Comparison of ENCODE assay signal across 15 cellular contexts in the genomic region with DNA sequence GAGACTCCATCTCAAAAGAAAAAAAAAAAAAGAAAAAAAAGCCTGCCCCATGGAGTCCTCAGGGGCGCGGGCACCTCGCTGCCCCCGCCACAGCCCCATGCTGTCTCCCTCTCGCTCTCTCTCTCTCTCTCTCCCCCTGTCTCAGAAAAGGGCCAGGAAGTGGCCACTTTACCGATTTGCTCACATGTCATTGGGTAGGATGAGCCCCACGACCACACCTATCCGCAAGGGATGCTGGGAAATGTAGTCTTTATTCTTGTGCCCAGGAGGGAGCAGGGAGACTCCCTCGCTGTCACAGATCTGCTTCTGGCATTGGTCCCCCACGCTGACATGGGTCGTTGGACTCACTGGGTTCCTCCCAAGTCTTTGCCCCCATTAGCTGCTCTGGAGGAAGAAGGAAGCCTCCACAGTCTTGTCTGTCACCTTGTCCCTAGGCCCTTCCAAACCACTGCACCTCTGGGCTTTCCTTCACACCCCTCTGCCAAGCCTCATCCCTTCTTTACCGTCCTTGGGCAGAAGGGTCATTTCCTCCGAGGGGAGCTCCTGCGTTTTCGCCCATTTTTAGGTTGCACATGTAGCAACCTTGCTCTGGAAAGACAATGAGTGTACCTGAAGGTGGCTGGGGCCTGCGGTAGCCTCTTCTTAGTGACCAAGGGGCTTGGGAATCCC. TPM values are rescaled to one million over a fixed set of nuclear protein-coding genes. Genes with fewer than 3 reads are reported as not detected.
DNase-seq lines count a peak whose midpoint lies in the region; ATAC-seq, FAIRE-seq and TF ChIP-seq lines count a peak whose summit lies in the region.
"Had no signal": no experiment of that assay in that cellular context is flagged by ENCODE, and none has a peak within 500 bp of the region (broad histone marks: within the 10 kb centered on the region; RNA-seq: fewer than 3 reads in every experiment).

No MANE protein-coding gene starts in this region.

- in situ Hi-C loops in GM12878 (cut with MboI), result no loop called here

- peak; percentile 76 for ATAC-seq in GM12878
- ATAC-seq in stimulated activated naive B cell treated with anti-CD40 and anti-IgM and Interleukin-4, amounts not matched to agents 10 μg/mL and 1 μg/mL and 100 μg/mL, for 72 hours (replicated peaks), result peak; percentile 82 to 83

- SMC1A ChIA-PET in GM12878 (lab: Charles Lee; ENCODE audit: uncharacterized antibody, unreplicated experiment), result interaction anchor here (1.3 to 1.8 kb wide), 2 partner anchors 18 to 160 kb away, joined by 4 to 7 read pairs; no protein-coding TSS in a partner anchor

- H3K4me2 ChIP-seq in GM12878 (ENCODE audit: control insufficient read depth, insufficient read depth), result no peak overlapping the region

- CTCF ChIA-PET in activated naive CD4-positive, alpha-beta T cell treated with anti-CD3 and anti-CD28 coated beads for 36 hours (lab: Charles Lee), result interaction anchor here (1.3 to 3.6 kb wide), 2 partner anchors 9 to 13 kb away, joined by 3 to 15 read pairs; no protein-coding TSS in a partner anchor
- CTCF ChIA-PET in GM12878 (lab: Yijun Ruan, JAX), result interaction anchor here (1.3 to 2.0 kb wide), 2 partner anchors 17 to 46 kb away, joined by 3 to 5 read pairs; a partner anchor contains a TSS

- H3K36me3 ChIP-seq in GM12878 (ENCODE audit: control insufficient read depth in 2 of 2, insufficient read depth in 2 of 2, low read length in 1 of 2), result no peaks in the 10 kb centered on the region
- H3K36me3 ChIP-seq: adrenal gland, neutrophil, uterus had no signal

- H3K27me3 ChIP-seq in GM12878 (replicated peaks in 1 of 2; ENCODE audit: control insufficient read depth in 2 of 2, insufficient read depth in 2 of 2, low read length in 1 of 2), result no peaks in the 10 kb centered on the region
- H3K27me3 ChIP-seq: adrenal gland, uterus had no signal

- RAD21 ChIA-PET in GM12878 (lab: Charles Lee; ENCODE audit: unreplicated experiment), result no interaction called here

- POLR2A ChIA-PET in GM12878 (lab: Charles Lee), result no interaction called here

- TF ChIP-seq RAD21 in GM12878 (IDR thresholded peaks at IDR 0.05; ENCODE audit: insufficient read depth, low read depth, low read length), result no peak

- no peaks in the 10 kb centered on the region for H3K9me3 Mint-ChIP-seq in activated naive CD4-positive, alpha-beta T cell treated with anti-CD3 and anti-CD28 coated beads for 36 hours
- H3K9me3 Mint-ChIP-seq in stimulated activated naive B cell treated with anti-CD40 and anti-IgM and Interleukin-4, amounts not matched to agents 10 μg/mL and 1 μg/mL and 100 μg/mL, for 72 hours, result peaks cover 3 to 4% of the 10 kb centered on the region in 2 donors
- H3K9me3 Mint-ChIP-seq in progenitor cell of endocrine pancreas (ENCODE audit: low read depth), result peaks cover 6% of the 10 kb centered on the region

- H3K27ac Mint-ChIP-seq in activated naive CD4-positive, alpha-beta T cell treated with anti-CD3 and anti-CD28 coated beads for 36 hours, result no peak overlapping the region
- H3K27ac Mint-ChIP-seq in stimulated activated naive B cell treated with anti-CD40 and anti-IgM and Interleukin-4, amounts not matched to agents 10 μg/mL and 1 μg/mL and 100 μg/mL, for 72 hours, result no peak overlapping the region
- no peak overlapping the region for H3K27ac Mint-ChIP-seq in progenitor cell of endocrine pancreas

- TF ChIP-seq POLR2A in NB4 (IDR thresholded peaks at IDR 0.05; ENCODE audit: extremely low read depth, insufficient read length) (no peak), GM12878 (IDR thresholded peaks at IDR 0.05; ENCODE audit: low read depth, low read length) (no peak)

- H3K9ac ChIP-seq in GM12878 (ENCODE audit: control insufficient read depth, insufficient read depth, low read length), result no peak overlapping the region

- WGBS in GM12878 (ENCODE audit: insufficient coverage, insufficient replicate concordance, low lambda C conversion rate, missing lambda C conversion rate), result 57% methylated on average over 16 of the region's 16 CpGs

- no peaks in the 10 kb centered on the region for H3K79me2 ChIP-seq in GM12878 (ENCODE audit: control insufficient read depth, insufficient read depth, low read length)

- H3K36me3 Mint-ChIP-seq in activated naive CD4-positive, alpha-beta T cell treated with anti-CD3 and anti-CD28 coated beads for 36 hours (ENCODE audit: low read depth), result no peaks in the 10 kb centered on the region
- peaks cover 0 to 5% of the 10 kb centered on the region in 2 donors for H3K36me3 Mint-ChIP-seq in stimulated activated naive B cell treated with anti-CD40 and anti-IgM and Interleukin-4, amounts not matched to agents 10 μg/mL and 1 μg/mL and 100 μg/mL, for 72 hours
- H3K36me3 Mint-ChIP-seq in progenitor cell of endocrine pancreas (ENCODE audit: insufficient read depth), result no peaks in the 10 kb centered on the region

- no peaks in the 10 kb centered on the region for H4K20me1 ChIP-seq in GM12878 (ENCODE audit: control insufficient read depth, insufficient read depth)

- peaks cover 32% of the 10 kb centered on the region for H3K4me1 Mint-ChIP-seq in activated naive CD4-positive, alpha-beta T cell treated with anti-CD3 and anti-CD28 coated beads for 36 hours (ENCODE audit: low read depth)
- H3K4me1 Mint-ChIP-seq in stimulated activated naive B cell treated with anti-CD40 and anti-IgM and Interleukin-4, amounts not matched to agents 10 μg/mL and 1 μg/mL and 100 μg/mL, for 72 hours, result peaks cover 18 to 25% of the 10 kb centered on the region in 2 donors
- peaks cover 3% of the 10 kb centered on the region for H3K4me1 Mint-ChIP-seq in progenitor cell of endocrine pancreas (ENCODE audit: low read depth)

- peaks cover 1% of the 10 kb centered on the region; the same call in 1 of the 3 replicates for H3K9me3 ChIP-seq in GM12878 (replicated peaks; ENCODE audit: control insufficient read depth, insufficient read depth, low read length)
- H3K9me3 ChIP-seq: adrenal gland, neutrophil, uterus had no signal

- intact Hi-C loops in activated naive CD4-positive, alpha-beta T cell treated with anti-CD3 and anti-CD28 coated beads for 36 hours (cut with micrococcal nuclease), result loop anchor here (5.0 kb wide), 1 partner anchor 241 kb away; no protein-coding TSS in a partner anchor
- intact Hi-C loops in GM12878 (cut with micrococcal nuclease; ENCODE audit: unreplicated experiment), result no loop called here

- TF ChIP-seq EP300 in GM12878 (IDR thresholded peaks at IDR 0.05; ENCODE audit: borderline replicate concordance in 1 of 2, control insufficient read depth in 1 of 2, low read depth in 2 of 2, low read length in 2 of 2), result no peak

- no peak for FAIRE-seq in GM12878 (lab: Jason Lieb, UNC)
- FAIRE-seq: islet of Langerhans had no signal

- no peak overlapping the region for H3K4me3 ChIP-seq in NB4 (ENCODE audit: low read depth, low read length)
- H3K4me3 ChIP-seq in GM12878, result no peak overlapping the region
- H3K4me3 ChIP-seq: adrenal gland, uterus had no signal

- no peak overlapping the region for H3K4me3 Mint-ChIP-seq in activated naive CD4-positive, alpha-beta T cell treated with anti-CD3 and anti-CD28 coated beads for 36 hours
- H3K4me3 Mint-ChIP-seq in stimulated activated naive B cell treated with anti-CD40 and anti-IgM and Interleukin-4, amounts not matched to agents 10 μg/mL and 1 μg/mL and 100 μg/mL, for 72 hours, result no peak overlapping the region
- H3K4me3 Mint-ChIP-seq in progenitor cell of endocrine pancreas (ENCODE audit: low read depth), result no peak overlapping the region

- no peak overlapping the region for H2AFZ ChIP-seq in GM12878 (ENCODE audit: control insufficient read depth, low read depth, low read length)

- no peaks in the 10 kb centered on the region for H3K4me1 ChIP-seq in GM12878 (ENCODE audit: control insufficient read depth, insufficient read depth, low read length)
- H3K4me1 ChIP-seq: adrenal gland, uterus had no signal

- BruUV-seq in GM12878 (replicated peaks; lab: Mats Ljungman, UMichigan), result no TSS peak

- TF ChIP-seq CTCF in NB4 (IDR thresholded peaks at IDR 0.05; ENCODE audit: low read depth, low read length) (no peak), GM12878 (IDR thresholded peaks at IDR 0.05 in 2 of 3, conservative IDR thresholded peaks at IDR 0.05 in 1 of 3; ENCODE audit: control insufficient read depth in 2 of 3, extremely low read depth in 1 of 3, insufficient read depth in 1 of 3, low read depth in 3 of 3, low read length in 3 of 3) (no peak), progenitor cell of endocrine pancreas (IDR thresholded peaks at IDR 0.05; ENCODE audit: unreplicated experiment) (no peak)

- DNase-seq in activated naive CD4-positive, alpha-beta T cell treated with anti-CD3 and anti-CD28 coated beads for 36 hours, result peak; percentile 44
- no peak for DNase-seq in activated naive CD4-positive, alpha-beta T cell treated with anti-CD3 and anti-CD28 coated beads, Interleukin-2, amount 50 U/mL, for 16 hours
- peak; percentile 60 for DNase-seq in NB4 (ENCODE audit: low read depth)
- DNase-seq in GM12878 (ENCODE audit: low read depth, low spot score), result no peak
- no peak for DNase-seq in stimulated activated naive B cell treated with anti-CD40 and anti-IgM and Interleukin-4, amounts not matched to agents 10 μg/mL and 1 μg/mL and 100 μg/mL, for 72 hours
- DNase-seq in progenitor cell of endocrine pancreas (ENCODE audit: low spot score, unreplicated experiment), result no peak
- no peak for DNase-seq in RPMI8226
- DNase-seq in effector CD4-positive, alpha-beta T cell, result no peak
- DNase-seq: DMS79 treated with DMSO at 0.1 percent for 48 hours, NCI-H187, uterus had no signal

- H3K27ac ChIP-seq in GM12878 (ENCODE audit: control insufficient read depth, insufficient read depth), result no peak overlapping the region
- H3K27ac ChIP-seq: adrenal gland, neutrophil, uterus had no signal

- no peaks in the 10 kb centered on the region for H3K27me3 Mint-ChIP-seq in activated naive CD4-positive, alpha-beta T cell treated with anti-CD3 and anti-CD28 coated beads for 36 hours (ENCODE audit: low read depth)
- peaks cover 0 to 3% of the 10 kb centered on the region in 2 donors for H3K27me3 Mint-ChIP-seq in stimulated activated naive B cell treated with anti-CD40 and anti-IgM and Interleukin-4, amounts not matched to agents 10 μg/mL and 1 μg/mL and 100 μg/mL, for 72 hours
- no peaks in the 10 kb centered on the region for H3K27me3 Mint-ChIP-seq in progenitor cell of endocrine pancreas

RNA-seq across cellular contexts. Expression of a gene that starts 6.9 kb away (rescaled TPM):
- total RNA-seq in activated naive CD4-positive, alpha-beta T cell treated with anti-CD3 and anti-CD28 coated beads for 36 hours, result not detected
- not detected in 2 replicates for total RNA-seq in GM12878 (2013; cell fraction: nucleolus; rRNA removed)
- total RNA-seq in GM12878 (2014; rRNA removed) (not detected in 2 replicates), GM12878 (2014; rRNA removed; fragmentation: Illumina TruSeq; extraction: Trizol) (not detected in 2 replicates), GM12878 (2021) (not detected in 2 replicates), progenitor cell of endocrine pancreas (not detected in 2 replicates)
- polyA plus RNA-seq in GM12878 (2011; ENCODE audit: low read depth), result not detected
- polyA plus RNA-seq in GM12878 (2011; rRNA removed) (not detected in 2 replicates), GM12878 (2014; fragmentation: Illumina TruSeq; extraction: Trizol) (not detected in 2 replicates), GM12878 (2014; fragmentation: Nextera tagmentation; extraction: Ambion mirVana) (not detected), GM12878 (2014; rRNA removed) (not detected in 2 replicates), GM12878 (2016; fragmentation: Nextera tagmentation; extraction: Ambion mirVana) (1 to 10 TPM in 1 of 2 experiments, not detected in 1; 1.6 TPM)
- polyA plus RNA-seq in GM12878 (2011; cell fraction: cytosol; rRNA removed), result not detected in 2 replicates
- polyA plus RNA-seq in GM12878 (2011; cell fraction: nucleus; rRNA removed), result not detected in 2 replicates
- not detected in 2 replicates for polyA plus RNA-seq in GM12878 (2012)
- polyA minus RNA-seq in GM12878 (2011; rRNA and poly(A)+ RNA removed), result not detected in 2 replicates
- polyA minus RNA-seq in GM12878 (2011; cell fraction: cytosol; rRNA and poly(A)+ RNA removed), result not detected in 2 replicates
- not detected in 2 replicates for polyA minus RNA-seq in GM12878 (2011; cell fraction: nucleus; rRNA and poly(A)+ RNA removed)
- total RNA-seq: T-helper 2 cell treated with Interferon-gamma antibody and Interleukin-4, amounts not matched to agents 100 ng/mL and 5 ng/mL, for 36 hours had no signal
- polyA plus RNA-seq: adrenal gland had no signal

RNA-seq across cellular contexts. Expression of a gene that starts 46.3 kb away (rescaled TPM):
- 100 to 1,000 TPM; 410 to 416 TPM for total RNA-seq in activated naive CD4-positive, alpha-beta T cell treated with anti-CD3 and anti-CD28 coated beads for 36 hours
- total RNA-seq in GM12878 (2013; cell fraction: nucleolus; rRNA removed), result 82.8 and 93.7 TPM in 2 replicates
- total RNA-seq in GM12878 (2014; rRNA removed), result 155 and 182 TPM in 2 replicates
- 240 and 243 TPM in 2 replicates for total RNA-seq in GM12878 (2014; rRNA removed; fragmentation: Illumina TruSeq; extraction: Trizol)
- 214 and 230 TPM in 2 replicates for total RNA-seq in GM12878 (2021)
- 48.3 TPM for polyA plus RNA-seq in GM12878 (2011; ENCODE audit: low read depth)
- polyA plus RNA-seq in GM12878 (2011; rRNA removed), result 275 and 463 TPM in 2 replicates
- polyA plus RNA-seq in GM12878 (2011; cell fraction: cytosol; rRNA removed), result 65.8 and 84.4 TPM in 2 replicates
- 181 and 201 TPM in 2 replicates for polyA plus RNA-seq in GM12878 (2011; cell fraction: nucleus; rRNA removed)
- 106 and 134 TPM in 2 replicates for polyA plus RNA-seq in GM12878 (2012)
- polyA plus RNA-seq in GM12878 (2014; fragmentation: Illumina TruSeq; extraction: Trizol), result 199 and 258 TPM in 2 replicates
- polyA plus RNA-seq in GM12878 (2014; fragmentation: Nextera tagmentation; extraction: Ambion mirVana), result 100 to 1,000 TPM; 149 to 236 TPM
- polyA plus RNA-seq in GM12878 (2014; rRNA removed), result 90.5 and 117 TPM in 2 replicates
- polyA plus RNA-seq in GM12878 (2016; fragmentation: Nextera tagmentation; extraction: Ambion mirVana), result 100 to 1,000 TPM; 234 to 239 TPM
- polyA minus RNA-seq in GM12878 (2011; rRNA and poly(A)+ RNA removed), result 98.7 and 134 TPM in 2 replicates
- polyA minus RNA-seq in GM12878 (2011; cell fraction: cytosol; rRNA and poly(A)+ RNA removed), result 57.5 and 61.4 TPM in 2 replicates
- 65.8 and 71.7 TPM in 2 replicates for polyA minus RNA-seq in GM12878 (2011; cell fraction: nucleus; rRNA and poly(A)+ RNA removed)
- 111 and 114 TPM in 2 replicates for total RNA-seq in progenitor cell of endocrine pancreas

Comparison
In these comparisons a context has a peak if more than half of its experiments do, and no peak if none do; other contexts are left out.
1. DNase-seq: peak in activated naive CD4-positive, alpha-beta T cell treated with anti-CD3 and anti-CD28 coated beads for 36 hours (single experiment) and NB4 (single experiment); none in activated naive CD4-positive, alpha-beta T cell treated with anti-CD3 and anti-CD28 coated beads, Interleukin-2, amount 50 U/mL, for 16 hours (single experiment), GM12878 (single experiment), stimulated activated naive B cell treated with anti-CD40 and anti-IgM and Interleukin-4, amounts not matched to agents 10 μg/mL and 1 μg/mL and 100 μg/mL, for 72 hours (single experiment), progenitor cell of endocrine pancreas (single experiment), RPMI8226 (single experiment) and effector CD4-positive, alpha-beta T cell (single experiment).